In the genomic region with DNA sequence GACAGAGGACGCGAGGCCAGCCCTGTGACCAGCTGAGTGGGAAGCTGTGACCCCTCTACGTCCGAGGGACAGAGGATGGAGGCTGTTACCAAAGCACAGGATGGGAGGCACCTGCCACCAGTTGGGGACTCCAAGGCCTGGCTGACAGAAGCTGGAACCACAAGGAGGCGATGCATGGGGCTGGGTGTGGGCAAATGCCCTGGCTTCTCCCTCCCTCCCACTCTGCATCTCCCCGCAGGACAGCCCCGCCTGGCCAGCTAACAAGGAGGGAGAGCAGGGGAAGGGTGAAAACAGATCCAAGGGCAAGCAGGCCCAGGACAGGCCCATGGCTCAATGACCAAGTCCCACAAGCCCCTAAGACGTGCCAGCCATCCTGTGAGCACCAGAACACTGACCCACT, we compare ENCODE assay signal across 1 cellular context.
TF ChIP-seq lines count a peak whose summit lies in the region.

No MANE protein-coding gene starts in this region.

TF ChIP-seq in H1, 55 proteins besides CTCF, POLR2A, EP300 and RAD21:
- TF ChIP-seq CHD7 (IDR thresholded peaks at IDR 0.05; ENCODE audit: insufficient replicate concordance, low read length) (no peak), CBX5 (IDR thresholded peaks at IDR 0.05; ENCODE audit: low read depth, low read length) (no peak), TBP (IDR thresholded peaks at IDR 0.05; ENCODE audit: low read depth, low read length) (no peak), SP1 (IDR thresholded peaks at IDR 0.05; ENCODE audit: low read depth, low read length) (no peak)
